1 cellular context compared by ENCODE assay signal in the genomic region with DNA sequence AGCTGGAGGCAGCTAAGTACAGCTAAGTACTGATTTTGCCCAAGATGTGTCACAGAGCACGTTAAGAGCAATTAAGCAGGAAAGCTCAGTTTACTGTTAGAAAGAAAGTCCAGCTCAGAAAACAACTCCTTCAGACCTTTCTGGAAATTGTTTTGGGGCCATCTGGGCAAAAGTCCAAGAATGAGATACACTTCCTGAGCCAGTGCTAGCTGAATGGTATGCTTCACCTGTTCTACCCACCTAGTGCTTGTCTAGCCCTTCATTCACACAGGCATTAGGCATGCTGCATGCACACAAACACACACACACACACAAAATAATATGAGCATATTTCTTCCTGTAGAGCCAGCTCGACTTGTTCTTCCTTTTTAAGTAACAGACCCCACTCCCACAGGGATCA.
TF ChIP-seq lines count a peak whose summit lies in the region.

No MANE protein-coding gene starts in this region.

TF ChIP-seq in SK-N-SH treated with all-trans-retinoic acid at 6 μM for 48 hours, 23 proteins besides CTCF, POLR2A, EP300 and RAD21 (continued from another document):
- TF ChIP-seq, protein P1, sequence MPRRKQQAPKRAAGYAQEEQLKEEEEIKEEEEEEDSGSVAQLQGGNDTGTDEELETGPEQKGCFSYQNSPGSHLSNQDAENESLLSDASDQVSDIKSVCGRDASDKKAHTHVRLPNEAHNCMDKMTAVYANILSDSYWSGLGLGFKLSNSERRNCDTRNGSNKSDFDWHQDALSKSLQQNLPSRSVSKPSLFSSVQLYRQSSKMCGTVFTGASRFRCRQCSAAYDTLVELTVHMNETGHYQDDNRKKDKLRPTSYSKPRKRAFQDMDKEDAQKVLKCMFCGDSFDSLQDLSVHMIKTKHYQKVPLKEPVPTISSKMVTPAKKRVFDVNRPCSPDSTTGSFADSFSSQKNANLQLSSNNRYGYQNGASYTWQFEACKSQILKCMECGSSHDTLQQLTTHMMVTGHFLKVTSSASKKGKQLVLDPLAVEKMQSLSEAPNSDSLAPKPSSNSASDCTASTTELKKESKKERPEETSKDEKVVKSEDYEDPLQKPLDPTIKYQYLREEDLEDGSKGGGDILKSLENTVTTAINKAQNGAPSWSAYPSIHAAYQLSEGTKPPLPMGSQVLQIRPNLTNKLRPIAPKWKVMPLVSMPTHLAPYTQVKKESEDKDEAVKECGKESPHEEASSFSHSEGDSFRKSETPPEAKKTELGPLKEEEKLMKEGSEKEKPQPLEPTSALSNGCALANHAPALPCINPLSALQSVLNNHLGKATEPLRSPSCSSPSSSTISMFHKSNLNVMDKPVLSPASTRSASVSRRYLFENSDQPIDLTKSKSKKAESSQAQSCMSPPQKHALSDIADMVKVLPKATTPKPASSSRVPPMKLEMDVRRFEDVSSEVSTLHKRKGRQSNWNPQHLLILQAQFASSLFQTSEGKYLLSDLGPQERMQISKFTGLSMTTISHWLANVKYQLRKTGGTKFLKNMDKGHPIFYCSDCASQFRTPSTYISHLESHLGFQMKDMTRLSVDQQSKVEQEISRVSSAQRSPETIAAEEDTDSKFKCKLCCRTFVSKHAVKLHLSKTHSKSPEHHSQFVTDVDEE (CRISPR knock-in tag; IDR thresholded peaks at IDR 0.05) = no peak
- TF ChIP-seq RARB (CRISPR knock-in tag; IDR thresholded peaks at IDR 0.05) (no peak), GLIS3 (CRISPR knock-in tag; IDR thresholded peaks at IDR 0.05) (no peak), SNAI2 (CRISPR knock-in tag; IDR thresholded peaks at IDR 0.05) (no peak), ZNF8 (CRISPR knock-in tag; IDR thresholded peaks at IDR 0.05) (no peak), ESRRG (CRISPR knock-in tag; IDR thresholded peaks at IDR 0.05) (no peak), CSDC2 (CRISPR knock-in tag; IDR thresholded peaks at IDR 0.05) (no peak), ZFP30 (CRISPR knock-in tag; IDR thresholded peaks at IDR 0.05) (no peak), ARNTL (CRISPR knock-in tag; IDR thresholded peaks at IDR 0.05; ENCODE audit: borderline replicate concordance, low read depth) (no peak), ZFP3 (CRISPR knock-in tag; IDR thresholded peaks at IDR 0.05) (no peak), ZNF70 (CRISPR knock-in tag; IDR thresholded peaks at IDR 0.05) (no peak), ZC3H10 (CRISPR knock-in tag; IDR thresholded peaks at IDR 0.05) (no peak), ISL1 (CRISPR knock-in tag; IDR thresholded peaks at IDR 0.05) (no peak), BACH2 (CRISPR knock-in tag; IDR thresholded peaks at IDR 0.05; ENCODE audit: borderline replicate concordance) (no peak), PPARA (CRISPR knock-in tag; IDR thresholded peaks at IDR 0.05; ENCODE audit: borderline replicate concordance) (no peak), OSR1 (CRISPR knock-in tag; IDR thresholded peaks at IDR 0.05) (no peak), TOX (CRISPR knock-in tag; IDR thresholded peaks at IDR 0.05; ENCODE audit: borderline replicate concordance) (no peak)
- TF ChIP-seq, protein P2, sequence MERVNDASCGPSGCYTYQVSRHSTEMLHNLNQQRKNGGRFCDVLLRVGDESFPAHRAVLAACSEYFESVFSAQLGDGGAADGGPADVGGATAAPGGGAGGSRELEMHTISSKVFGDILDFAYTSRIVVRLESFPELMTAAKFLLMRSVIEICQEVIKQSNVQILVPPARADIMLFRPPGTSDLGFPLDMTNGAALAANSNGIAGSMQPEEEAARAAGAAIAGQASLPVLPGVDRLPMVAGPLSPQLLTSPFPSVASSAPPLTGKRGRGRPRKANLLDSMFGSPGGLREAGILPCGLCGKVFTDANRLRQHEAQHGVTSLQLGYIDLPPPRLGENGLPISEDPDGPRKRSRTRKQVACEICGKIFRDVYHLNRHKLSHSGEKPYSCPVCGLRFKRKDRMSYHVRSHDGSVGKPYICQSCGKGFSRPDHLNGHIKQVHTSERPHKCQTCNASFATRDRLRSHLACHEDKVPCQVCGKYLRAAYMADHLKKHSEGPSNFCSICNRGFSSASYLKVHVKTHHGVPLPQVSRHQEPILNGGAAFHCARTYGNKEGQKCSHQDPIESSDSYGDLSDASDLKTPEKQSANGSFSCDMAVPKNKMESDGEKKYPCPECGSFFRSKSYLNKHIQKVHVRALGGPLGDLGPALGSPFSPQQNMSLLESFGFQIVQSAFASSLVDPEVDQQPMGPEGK (CRISPR knock-in tag; IDR thresholded peaks at IDR 0.05; ENCODE audit: borderline replicate concordance) = no peak
